ENCODE assay signal across 8 cellular contexts in genomic region chr11:44775366-44776356, GRCh38. TPM values are rescaled to one million over a fixed set of nuclear protein-coding genes. Genes with fewer than 3 reads are reported as not detected.
DNase-seq lines count a peak whose midpoint lies in the region; ATAC-seq and TF ChIP-seq lines count a peak whose summit lies in the region.

No MANE protein-coding gene starts in this region.

- H3K27me3 Mint-ChIP-seq in CD4-positive, alpha-beta memory T cell = no peaks in the 10 kb centered on the region
- H3K27me3 Mint-ChIP-seq in activated T-cell treated with anti-CD3 and anti-CD28 coated beads, Interleukin-2, amount 50 U/mL, for 72 hours (ENCODE audit: low read depth) = no peaks in the 10 kb centered on the region
- H3K27me3 Mint-ChIP-seq in glutamatergic neuron (ENCODE audit: unreplicated experiment) = peaks cover 2% of the 10 kb centered on the region

- H3K36me3 ChIP-seq in CD4-positive, alpha-beta memory T cell (ENCODE audit: insufficient read depth, low read length) = no peaks in the 10 kb centered on the region
- H3K36me3 ChIP-seq in HEK293 (ENCODE audit: control insufficient read depth in 2 of 2, insufficient read depth in 1 of 2, low read length in 2 of 2) = peaks cover 0 to 3% of the 10 kb centered on the region in 2 experiments; a peak in 1 of 3 replicates
- no peaks in the 10 kb centered on the region for H3K36me3 ChIP-seq in PC-3 (ENCODE audit: low read depth, low read length)
- no peaks in the 10 kb centered on the region for H3K36me3 ChIP-seq in sigmoid colon

- peak; percentile 57 to 65 (median 58) for DNase-seq in CD4-positive, alpha-beta memory T cell
- DNase-seq in PC-3 (peak; percentile 64), glutamatergic neuron (peak; percentile 73), sigmoid colon (peak; percentile 81)
- peak; percentile 50 to 68 for DNase-seq in activated T-cell treated with anti-CD3 and anti-CD28 coated beads, Interleukin-2, amount 50 U/mL, for 72 hours

- no peaks in the 10 kb centered on the region for H3K79me2 ChIP-seq in PC-3 (ENCODE audit: low read length)

- H3K4me1 Mint-ChIP-seq in CD4-positive, alpha-beta memory T cell = peaks cover 20 to 63% (median 30%) of the 10 kb centered on the region in 4 donors
- H3K4me1 Mint-ChIP-seq in activated T-cell treated with anti-CD3 and anti-CD28 coated beads, Interleukin-2, amount 50 U/mL, for 72 hours (ENCODE audit: low read depth) = peaks cover 13% of the 10 kb centered on the region
- peaks cover 16% of the 10 kb centered on the region for H3K4me1 Mint-ChIP-seq in glutamatergic neuron (ENCODE audit: low read depth, unreplicated experiment)

- H3K4me1 ChIP-seq in CD4-positive, alpha-beta memory T cell (ENCODE audit: insufficient read depth, low read length) = no peaks in the 10 kb centered on the region
- no peaks in the 10 kb centered on the region for H3K4me1 ChIP-seq in HEK293 (ENCODE audit: control insufficient read depth, insufficient read depth, low read length)
- no peaks in the 10 kb centered on the region for H3K4me1 ChIP-seq in PC-3 (ENCODE audit: insufficient read depth, low read length)
- H3K4me1 ChIP-seq in sigmoid colon = peaks cover 0 to 75% (median 69%) of the 10 kb centered on the region in 4 donors

- peaks cover 18 to 20% of the 10 kb centered on the region in 2 donors for H3K36me3 Mint-ChIP-seq in CD4-positive, alpha-beta memory T cell
- no peaks in the 10 kb centered on the region for H3K36me3 Mint-ChIP-seq in activated T-cell treated with anti-CD3 and anti-CD28 coated beads, Interleukin-2, amount 50 U/mL, for 72 hours (ENCODE audit: insufficient read depth in 2 of 2)
- no peaks in the 10 kb centered on the region for H3K36me3 Mint-ChIP-seq in glutamatergic neuron (ENCODE audit: unreplicated experiment)

- no peaks in the 10 kb centered on the region for H3K9me3 ChIP-seq in CD4-positive, alpha-beta memory T cell (ENCODE audit: control insufficient read depth in 1 of 2, low read length in 2 of 2)
- H3K9me3 ChIP-seq in HEK293 (ENCODE audit: control insufficient read depth, insufficient read depth, low read depth, low read length) = no peaks in the 10 kb centered on the region
- no peaks in the 10 kb centered on the region for H3K9me3 ChIP-seq in PC-3 (ENCODE audit: low read length)
- H3K9me3 ChIP-seq in sigmoid colon = no peaks in the 10 kb centered on the region

- ATAC-seq in PC-3 (peak; percentile 63), HG03521 (IDR thresholded peaks at IDR 0.05; ENCODE audit: unreplicated experiment) (no peak), HG03432 (IDR thresholded peaks at IDR 0.05; ENCODE audit: unreplicated experiment) (no peak)
- ATAC-seq in activated T-cell treated with anti-CD3 and anti-CD28 coated beads, Interleukin-2, amount 50 U/mL, for 72 hours (replicated peaks in 1 of 2) = peak; percentile 66 to 70

- H3K4me3 ChIP-seq in CD4-positive, alpha-beta memory T cell (ENCODE audit: low read length in 2 of 2) = no peak overlapping the region
- H3K4me3 ChIP-seq in HEK293 (ENCODE audit: low read depth, low read length) (no peak overlapping the region), PC-3 (ENCODE audit: low read length) (no peak overlapping the region), sigmoid colon (no peak overlapping the region)

- no peaks in the 10 kb centered on the region for H4K20me1 ChIP-seq in PC-3 (ENCODE audit: low read length)

- POLR2A ChIA-PET in CD4-positive, alpha-beta memory T cell (lab: Charles Lee; ENCODE audit: partially characterized antibody) = interaction anchor here (0.7 to 1.0 kb wide), 2 partner anchors 23 to 49 kb away, joined by 3 read pairs; partner anchors contain the start of gene TSPAN18
- POLR2A ChIA-PET in HEK293 (lab: Yijun Ruan, JAX) = no interaction called here
- POLR2A ChIA-PET in PC-3 (lab: Charles Lee; ENCODE audit: unreplicated experiment) = no interaction called here

- peak overlapping the region in 1 of 8 donors; percentile 29 for H3K4me3 Mint-ChIP-seq in CD4-positive, alpha-beta memory T cell
- no peak overlapping the region for H3K4me3 Mint-ChIP-seq in activated T-cell treated with anti-CD3 and anti-CD28 coated beads, Interleukin-2, amount 50 U/mL, for 72 hours
- H3K4me3 Mint-ChIP-seq in glutamatergic neuron (ENCODE audit: unreplicated experiment) = no peak overlapping the region

- peak overlapping the region in 2 of 7 donors; percentile 74 to 86 for H3K27ac Mint-ChIP-seq in CD4-positive, alpha-beta memory T cell
- H3K27ac Mint-ChIP-seq in activated T-cell treated with anti-CD3 and anti-CD28 coated beads, Interleukin-2, amount 50 U/mL, for 72 hours = no peak overlapping the region
- H3K27ac Mint-ChIP-seq in glutamatergic neuron (ENCODE audit: unreplicated experiment) = no peak overlapping the region

- TF ChIP-seq EP300 in sigmoid colon (IDR thresholded peaks at IDR 0.05) = no peak

- no peaks in the 10 kb centered on the region for H3K9me3 Mint-ChIP-seq in CD4-positive, alpha-beta memory T cell
- no peaks in the 10 kb centered on the region for H3K9me3 Mint-ChIP-seq in activated T-cell treated with anti-CD3 and anti-CD28 coated beads, Interleukin-2, amount 50 U/mL, for 72 hours
- peaks cover 2% of the 10 kb centered on the region for H3K9me3 Mint-ChIP-seq in glutamatergic neuron (ENCODE audit: unreplicated experiment)

- H2AFZ ChIP-seq in PC-3 (ENCODE audit: low read length) = no peak overlapping the region

- H3K4me2 ChIP-seq in PC-3 (ENCODE audit: low read length) = no peak overlapping the region

- no peak overlapping the region for H3K27ac ChIP-seq in CD4-positive, alpha-beta memory T cell (ENCODE audit: low read depth, low read length)
- H3K27ac ChIP-seq in HEK293 (ENCODE audit: extremely low read depth, low read depth, low read length) (no peak overlapping the region), PC-3 (ENCODE audit: low read length) (no peak overlapping the region), sigmoid colon (peak overlapping the region; percentile 79 to 91 (median 84))

- CTCF ChIA-PET in CD4-positive, alpha-beta memory T cell (lab: Charles Lee; ENCODE audit: partially characterized antibody) = interaction anchor here (0.6 to 5.4 kb wide), 52 partner anchors 9 to 306 kb away, joined by 3 to 69 read pairs (median 6); partner anchors contain the start of gene TSPAN18
- CTCF ChIA-PET in HEK293 (lab: Yijun Ruan, JAX) (interaction anchor here (0.6 to 3.8 kb wide), 42 partner anchors 8 to 174 kb away, joined by 3 to 33 read pairs (median 4); no protein-coding TSS in a partner anchor), PC-3 (lab: Charles Lee) (no interaction called here)

- no peak overlapping the region for H3K9ac ChIP-seq in PC-3 (ENCODE audit: low read length)

- no TSS peak for BruUV-seq in PC-3 (replicated peaks; lab: Mats Ljungman, UMichigan)

- H3K27me3 ChIP-seq in CD4-positive, alpha-beta memory T cell (ENCODE audit: insufficient read depth, low read length) = no peaks in the 10 kb centered on the region
- peaks cover 31% of the 10 kb centered on the region for H3K27me3 ChIP-seq in PC-3 (ENCODE audit: low read length)
- no peaks in the 10 kb centered on the region for H3K27me3 ChIP-seq in sigmoid colon

- TF ChIP-seq POLR2A in sigmoid colon (IDR thresholded peaks at IDR 0.05) = no peak

- no peaks in the 10 kb centered on the region for H3F3A ChIP-seq in PC-3 (ENCODE audit: low read length, unreplicated experiment)

- intact Hi-C loops in CD4-positive, alpha-beta memory T cell (cut with micrococcal nuclease) = loop anchor here (1.0 to 5.0 kb wide), 6 partner anchors 47 to 216 kb away; no protein-coding TSS in a partner anchor
- intact Hi-C loops in PC-3 (cut with micrococcal nuclease) = no loop called here
- intact Hi-C loops in sigmoid colon (cut with DNase I) = loop anchor here (2.0 to 5.0 kb wide), 4 partner anchors 21 to 148 kb away; no protein-coding TSS in a partner anchor

- WGBS in sigmoid colon, 2 donors = 35 to 49% methylated on average over 17 of the region's 17 CpGs

- no peaks in the 10 kb centered on the region for H3K9me2 ChIP-seq in PC-3 (replicated peaks; ENCODE audit: low read length)

- TF ChIP-seq CTCF in HEK293 (tag by site-specific recombination; IDR thresholded peaks at IDR 0.05) (peak; percentile 61; the same call in 1 of the 2 replicates), PC-3 (conservative IDR thresholded peaks at IDR 0.05; ENCODE audit: low read depth, low read length) (peak; percentile 84), glutamatergic neuron (IDR thresholded peaks at IDR 0.05; ENCODE audit: partially characterized antibody, unreplicated experiment) (peak; percentile 83), sigmoid colon (IDR thresholded peaks at IDR 0.05) (peak in 3 of 4 experiments; percentile 72 to 80 (median 75))

TF ChIP-seq in HEK293, 187 proteins besides CTCF, POLR2A, EP300 and RAD21 (continues in another document):
- TF ChIP-seq ZNF266 (tag by site-specific recombination; IDR thresholded peaks at IDR 0.05; ENCODE audit: low read depth) (no peak), KLF1 (tag by site-specific recombination; IDR thresholded peaks at IDR 0.05) (no peak), HOXD13 (CRISPR knock-in tag; IDR thresholded peaks at IDR 0.05; ENCODE audit: borderline replicate concordance) (no peak), ZBTB17 (tag by site-specific recombination; IDR thresholded peaks at IDR 0.05) (peak; percentile 61), HOXC10 (CRISPR knock-in tag; IDR thresholded peaks at IDR 0.05) (no peak), MYNN (tag by site-specific recombination; IDR thresholded peaks at IDR 0.05; ENCODE audit: borderline replicate concordance) (no peak), ZNF776 (tag by site-specific recombination; IDR thresholded peaks at IDR 0.05; ENCODE audit: borderline replicate concordance) (no peak)

RNA-seq across cellular contexts. Expression of gene TSPAN18, which starts 48.9 kb away (rescaled TPM):
- 10 to 100 TPM; 17.1 to 19.3 TPM for total RNA-seq in CD4-positive, alpha-beta memory T cell
- polyA plus RNA-seq in CD4-positive, alpha-beta memory T cell = 10 to 100 TPM in 1 of 2 donors, 1 to 10 TPM in 1; 7.3 to 48.6 TPM
- total RNA-seq in PC-3 (2014; rRNA removed) = not detected in 2 replicates
- total RNA-seq in activated T-cell treated with anti-CD3 and anti-CD28 coated beads, Interleukin-2, amount 50 U/mL, for 72 hours = 1 to 10 TPM; 1.3 to 1.8 TPM
- total RNA-seq in glutamatergic neuron (ENCODE audit: unreplicated experiment) = 80.4 TPM
- 10 to 100 TPM; 13.8 to 75.3 (median 23.0) TPM for total RNA-seq in sigmoid colon
- 1 to 10 TPM in 2 of 3 donors, under 1 TPM in 1; 0.23 to 8.0 (median 7.2) TPM for polyA plus RNA-seq in sigmoid colon

Comparison
In these comparisons a context has a peak if more than half of its experiments do, and no peak if none do; other contexts are left out.
1. H3K27ac ChIP-seq: peak in sigmoid colon (4 of 4); none in CD4-positive, alpha-beta memory T cell (single experiment), HEK293 (single experiment) and PC-3 (single experiment).
2. ATAC-seq: peak in PC-3 (single experiment) and activated T-cell treated with anti-CD3 and anti-CD28 coated beads, Interleukin-2, amount 50 U/mL, for 72 hours (2 of 2); none in HG03521 (single experiment) and HG03432 (single experiment).
3. RNA of gene TSPAN18, which starts 48.9 kb away (total RNA-seq): 80.4 TPM in glutamatergic neuron (single experiment), 13.8 to 75.3 TPM in sigmoid colon and 17.1 to 19.3 TPM in CD4-positive, alpha-beta memory T cell; 1.3 to 1.8 TPM in activated T-cell treated with anti-CD3 and anti-CD28 coated beads, Interleukin-2, amount 50 U/mL, for 72 hours and not detected in PC-3; every median in the first group is over 4 times any median in the second.
4. Peak in every context shown above with its lines, with median percentiles within 50 percentile points of each other: DNase-seq and CTCF ChIP-seq.